ENCODE assay signal across 8 cellular contexts in genomic region chr7:33040803-33041516, GRCh38.
A peak's percentile ranks its signal among the peaks of the same experiment; 100 is the strongest.
DNase-seq lines count a peak whose midpoint lies in the region; ATAC-seq and FAIRE-seq lines count a peak whose summit lies in the region.

No MANE protein-coding gene starts in this region.

- ATAC-seq in GM21619 (IDR thresholded peaks at IDR 0.05; ENCODE audit: unreplicated experiment), result peak; percentile 88

- FAIRE-seq in urothelium cell line (lab: Jason Lieb, UNC), result no peak

- DNase-seq in GF-D8 (lab: John Stamatoyannopoulos, UW), result peak; percentile 23
- peak; percentile 55 to 56 for DNase-seq in Kasumi-1 (lab: John Stamatoyannopoulos, UW)
- peak; percentile 56 for DNase-seq in activated CD8-positive, alpha-beta memory T cell treated with anti-CD3 and anti-CD28 coated beads, Interleukin-2, amount 50 U/mL, for 4 hours
- peak; percentile 75 for DNase-seq in germinal center (ENCODE audit: low spot score)
- peak; percentile 28 to 31 for DNase-seq in stimulated activated CD4-positive, alpha-beta T cell treated with anti-CD3 and anti-CD28 coated beads, Interleukin-12 subunit alpha, Interleukin-12 subunit beta, amount 100 ng/mL, for 24 hours (ENCODE audit: low read depth in 2 of 2)
- DNase-seq in urothelium cell line (ENCODE audit: low spot score), result no peak
- no peak for DNase-seq in 8988T

Comparison
In these comparisons a context has a peak if more than half of its experiments do, and no peak if none do; other contexts are left out.
1. DNase-seq: peak in GF-D8 (single experiment), Kasumi-1 (2 of 2), activated CD8-positive, alpha-beta memory T cell treated with anti-CD3 and anti-CD28 coated beads, Interleukin-2, amount 50 U/mL, for 4 hours (single experiment), germinal center (single experiment) and stimulated activated CD4-positive, alpha-beta T cell treated with anti-CD3 and anti-CD28 coated beads, Interleukin-12 subunit alpha, Interleukin-12 subunit beta, amount 100 ng/mL, for 24 hours (2 of 2); none in urothelium cell line (single experiment) and 8988T (single experiment).